ENCODE assay signal across 20 cellular contexts in genomic region chr12:131779027-131779426, GRCh38.
"Had no signal": no experiment of that assay in that cellular context is flagged by ENCODE, and none has a peak within 500 bp of the region (broad histone marks: within the 10 kb centered on the region; RNA-seq: fewer than 3 reads in every experiment).

No MANE protein-coding gene starts in this region.

- H3K4me1 ChIP-seq: uterus had no signal

- H3K27ac Mint-ChIP-seq: endodermal cell; natural killer cell; stimulated activated memory B cell treated with anti-CD40 and anti-IgM and Interleukin-4, amounts not matched to agents 10 μg/mL and 1 μg/mL and 100 μg/mL, for 72 hours had no signal

- H3K4me3 ChIP-seq: coronary artery, mucosa of descending colon, ovary, right atrium auricular region, uterus had no signal

- H3K4me3 Mint-ChIP-seq: endodermal cell; natural killer cell; neural crest cell; stimulated activated memory B cell treated with anti-CD40 and anti-IgM and Interleukin-4, amounts not matched to agents 10 μg/mL and 1 μg/mL and 100 μg/mL, for 72 hours had no signal

- H3K36me3 ChIP-seq: ovary, uterus had no signal

- H3K9me3 Mint-ChIP-seq: endodermal cell; natural killer cell; neural crest cell; stimulated activated memory B cell treated with anti-CD40 and anti-IgM and Interleukin-4, amounts not matched to agents 10 μg/mL and 1 μg/mL and 100 μg/mL, for 72 hours had no signal

- H3K27me3 Mint-ChIP-seq: stimulated activated memory B cell treated with anti-CD40 and anti-IgM and Interleukin-4, amounts not matched to agents 10 μg/mL and 1 μg/mL and 100 μg/mL, for 72 hours had no signal

- H3K27me3 ChIP-seq: foreskin keratinocyte, ovary, right atrium auricular region, uterus had no signal

- H3K27ac ChIP-seq: coronary artery, foreskin keratinocyte, ovary, right atrium auricular region, uterus had no signal

- H3K9me3 ChIP-seq: mucosa of descending colon, ovary, right atrium auricular region, uterus had no signal

- DNase-seq: effector CD4-positive, alpha-beta T cell; endodermal cell; erythroblast; foreskin keratinocyte; head of caudate nucleus; hippocampal formation; left colon; mucosa of descending colon; natural killer cell; nucleus accumbens; small intestine; stimulated activated CD4-positive, alpha-beta T cell treated with anti-CD3 and anti-CD28 coated beads, Interleukin-2, amount 100 ng/mL, for 48 hours; stimulated activated CD8-positive, alpha-beta memory T cell treated with anti-CD3 and anti-CD28 coated beads, Interleukin-4, amount 100 ng/mL, for 48 hours; trophoblast cell; uterus had no signal

- ATAC-seq: foreskin keratinocyte; left colon; mucosa of descending colon; natural killer cell; stimulated activated memory B cell treated with anti-CD40 and anti-IgM and Interleukin-4, amounts not matched to agents 10 μg/mL and 1 μg/mL and 100 μg/mL, for 72 hours had no signal
